ENCODE assay signal across 8 cellular contexts in the genomic region with DNA sequence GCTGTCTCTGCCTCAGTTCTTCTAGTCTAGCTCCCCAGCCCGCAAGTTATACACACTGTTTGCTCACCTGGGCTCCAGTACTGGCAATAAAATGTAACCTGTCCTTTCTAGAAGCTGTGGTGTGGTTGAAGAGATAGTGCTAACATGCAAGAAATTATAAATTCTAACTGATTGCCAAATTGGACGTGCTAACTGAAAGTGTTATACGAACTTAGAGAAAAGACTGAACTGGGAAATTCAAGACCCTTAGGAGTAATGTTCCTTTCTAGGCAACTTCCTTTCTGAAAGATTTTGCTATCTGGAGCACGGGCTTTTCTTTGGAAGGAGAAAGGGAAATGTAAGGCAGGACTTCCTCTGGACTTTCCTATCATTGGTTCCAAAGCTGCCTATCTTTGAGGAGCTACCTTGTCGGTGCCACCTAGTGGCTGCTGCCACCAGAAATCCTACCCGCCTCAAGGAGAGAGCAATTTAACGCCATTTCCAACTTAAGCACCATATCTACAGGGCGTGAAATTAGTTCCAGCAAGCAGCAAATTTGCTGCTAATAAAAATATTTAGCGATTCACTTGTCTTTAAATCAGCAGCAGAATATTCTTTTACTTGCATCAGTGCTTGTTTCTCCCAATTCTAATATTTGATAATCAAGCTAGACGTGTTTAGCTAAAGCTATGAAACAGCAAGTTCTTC. TPM values are rescaled to one million over a fixed set of nuclear protein-coding genes. Genes with fewer than 3 reads are reported as not detected.
DNase-seq lines count a peak whose midpoint lies in the region; ATAC-seq lines count a peak whose summit lies in the region.

No MANE protein-coding gene starts in this region.

- no peaks in the 10 kb centered on the region for H3K9me3 Mint-ChIP-seq in activated T-helper 17 cell treated with anti-CD3 and anti-CD28 coated beads, Interleukin-2, amount 50 U/mL, for 72 hours

- H3K36me3 ChIP-seq in skeletal muscle satellite cell (ENCODE audit: insufficient read depth, low read length) = no peaks in the 10 kb centered on the region

- no peaks in the 10 kb centered on the region for H3K4me1 Mint-ChIP-seq in activated T-helper 17 cell treated with anti-CD3 and anti-CD28 coated beads, Interleukin-2, amount 50 U/mL, for 72 hours

- no peak overlapping the region for H3K27ac Mint-ChIP-seq in activated T-helper 17 cell treated with anti-CD3 and anti-CD28 coated beads, Interleukin-2, amount 50 U/mL, for 72 hours

- H3K4me2 ChIP-seq in skeletal muscle satellite cell (ENCODE audit: low read length) = peak overlapping the region; percentile 74

- intact Hi-C loops in left cardiac atrium (cut with DNase I) = no loop called here

- H3K27me3 ChIP-seq in skeletal muscle satellite cell (ENCODE audit: control insufficient read depth, insufficient read depth, low read length) = no peaks in the 10 kb centered on the region

- peak overlapping the region; percentile 59 for H3K4me3 ChIP-seq in skeletal muscle satellite cell (ENCODE audit: low read length)

- H3K9me3 ChIP-seq in skeletal muscle satellite cell (replicated peaks; ENCODE audit: low read length) = no peaks in the 10 kb centered on the region

- H3K4me3 Mint-ChIP-seq in activated T-helper 17 cell treated with anti-CD3 and anti-CD28 coated beads, Interleukin-2, amount 50 U/mL, for 72 hours = peak overlapping the region; percentile 27

- peaks cover 43% of the 10 kb centered on the region for H3K27me3 Mint-ChIP-seq in activated T-helper 17 cell treated with anti-CD3 and anti-CD28 coated beads, Interleukin-2, amount 50 U/mL, for 72 hours

- peaks cover 18% of the 10 kb centered on the region for H3K4me1 ChIP-seq in skeletal muscle satellite cell (ENCODE audit: control insufficient read depth, insufficient read depth, low read length)

- peak overlapping the region; percentile 37 for H3K9ac ChIP-seq in skeletal muscle satellite cell (ENCODE audit: low read depth, low read length)

- DNase-seq in SIG-M5 treated with dmso at 0.1 percent for 504 hours (lab: John Stamatoyannopoulos, UW; ENCODE audit: unreplicated experiment) = peak; percentile 38
- DNase-seq in SIG-M5 (lab: John Stamatoyannopoulos, UW) = no peak
- DNase-seq in NCI-H226 = peak; percentile 32
- peak; percentile 70 for DNase-seq in left cardiac atrium

- no peaks in the 10 kb centered on the region for H3K36me3 Mint-ChIP-seq in activated T-helper 17 cell treated with anti-CD3 and anti-CD28 coated beads, Interleukin-2, amount 50 U/mL, for 72 hours (ENCODE audit: low read depth)

- ATAC-seq in HG02884 (IDR thresholded peaks at IDR 0.05; ENCODE audit: unreplicated experiment) (peak; percentile 60), left cardiac atrium (peak; percentile 86 to 90), GM18907 (IDR thresholded peaks at IDR 0.05; ENCODE audit: unreplicated experiment) (no peak)
- ATAC-seq in activated T-helper 17 cell treated with anti-CD3 and anti-CD28 coated beads, Interleukin-2, amount 50 U/mL, for 72 hours (replicated peaks) = peak; percentile 69

RNA-seq across cellular contexts. Expression of a gene that starts 12.7 kb away (rescaled TPM):
- total RNA-seq in activated T-helper 17 cell treated with anti-CD3 and anti-CD28 coated beads, Interleukin-2, amount 50 U/mL, for 72 hours = 10 to 100 TPM; 11.3 to 14.2 TPM
- 10 to 100 TPM; 10.9 to 12.8 TPM for total RNA-seq in left cardiac atrium
- 23.8 and 24.8 TPM in 2 replicates for total RNA-seq in skeletal muscle satellite cell (2012; rRNA removed)

RNA-seq across cellular contexts. Expression of a gene that starts 40.5 kb away (rescaled TPM):
- not detected for total RNA-seq in activated T-helper 17 cell treated with anti-CD3 and anti-CD28 coated beads, Interleukin-2, amount 50 U/mL, for 72 hours
- 10 to 100 TPM; 13.8 to 14.4 TPM for total RNA-seq in left cardiac atrium
- total RNA-seq in skeletal muscle satellite cell (2012; rRNA removed) = 0.25 and 1.3 TPM in 2 replicates

Comparison
In these comparisons a context has a peak if more than half of its experiments do, and no peak if none do; other contexts are left out.
1. RNA of a gene that starts 40.5 kb away (total RNA-seq): 13.8 to 14.4 TPM in left cardiac atrium; not detected in activated T-helper 17 cell treated with anti-CD3 and anti-CD28 coated beads, Interleukin-2, amount 50 U/mL, for 72 hours; every median in the first group is over 10 times any median in the second.